15 cellular contexts compared by ENCODE assay signal in the genomic region with DNA sequence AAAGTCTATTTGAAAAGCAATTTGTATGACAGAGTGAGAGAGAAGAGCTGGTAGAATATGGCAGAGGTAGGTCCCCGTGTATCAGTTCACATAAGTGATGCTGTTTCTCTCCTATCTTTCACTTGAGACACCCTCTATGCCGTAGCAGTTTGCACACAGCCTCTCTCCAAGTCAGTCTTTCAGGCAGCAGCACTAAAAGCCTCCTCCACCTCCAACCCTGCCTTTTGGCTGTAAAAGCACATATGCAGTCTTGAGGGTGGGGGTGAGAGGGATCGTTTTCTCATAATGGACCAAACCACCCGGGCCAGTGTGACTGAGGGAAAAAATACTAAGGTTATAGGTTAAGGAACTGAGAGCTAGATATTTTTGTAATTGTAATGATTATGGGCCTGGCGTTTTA.
DNase-seq lines count a peak whose midpoint lies in the region; TF ChIP-seq lines count a peak whose summit lies in the region.
"Had no signal": no experiment of that assay in that cellular context is flagged by ENCODE, and none has a peak within 500 bp of the region (broad histone marks: within the 10 kb centered on the region; RNA-seq: fewer than 3 reads in every experiment).

No MANE protein-coding gene starts in this region.

- H3K36me3 ChIP-seq in endodermal cell (ENCODE audit: control insufficient read depth, insufficient read depth, low read length) (no peaks in the 10 kb centered on the region), neural progenitor cell (no peaks in the 10 kb centered on the region)

- H3K9me3 ChIP-seq in endodermal cell (ENCODE audit: control insufficient read depth, low read length) (peaks cover 6% of the 10 kb centered on the region), neural progenitor cell (ENCODE audit: low read depth) (no peaks in the 10 kb centered on the region)
- H3K9me3 ChIP-seq: A549 had no signal

- DNase-seq in NCI-H2227 treated with DMSO at 0.1 percent for 48 hours (lab: John Stamatoyannopoulos, UW), result peak; percentile 59
- DNase-seq in endodermal cell, result no peak
- no peak for DNase-seq in neural progenitor cell (ENCODE audit: low spot score)
- DNase-seq in activated CD4-positive, alpha-beta memory T cell treated with anti-CD3 and anti-CD28 coated beads, Interleukin-2, amount 10 ng/mL, durations not matched to agents 7 days and 5 days, result no peak
- DNase-seq in globus pallidus (ENCODE audit: low spot score), result no peak
- no peak for DNase-seq in GM13977 (ENCODE audit: low spot score)
- DNase-seq in cerebellar nuclear complex (lab: John Stamatoyannopoulos, UW), result no peak
- DNase-seq: CD8-positive, alpha-beta T cell; COR-L47; DMS153; DMS79 treated with DMSO at 0.1 percent for 48 hours; EL; IMR-90 had no signal

- no peak for TF ChIP-seq CTCF in endodermal cell (conservative IDR thresholded peaks at IDR 0.05)
- TF ChIP-seq CTCF in neural progenitor cell (IDR thresholded peaks at IDR 0.05), result no peak
- TF ChIP-seq CTCF in GM13977 (IDR thresholded peaks at IDR 0.05; ENCODE audit: extremely low read depth, insufficient read depth, missing control alignments), result no peak

- H3K27me3 Mint-ChIP-seq in endodermal cell (ENCODE audit: insufficient read depth) (peaks cover 5% of the 10 kb centered on the region), neural progenitor cell (ENCODE audit: insufficient read depth, low read depth) (peaks cover 5% of the 10 kb centered on the region)
- no peaks in the 10 kb centered on the region for H3K27me3 Mint-ChIP-seq in activated CD4-positive, alpha-beta memory T cell treated with anti-CD3 and anti-CD28 coated beads, Interleukin-2, amount 10 ng/mL, durations not matched to agents 7 days and 5 days

- H3K79me2 ChIP-seq in neural progenitor cell (ENCODE audit: low read depth), result no peaks in the 10 kb centered on the region

- peak overlapping the region; percentile 56 for H3K27ac ChIP-seq in endodermal cell (ENCODE audit: low read depth, low read length)
- H3K27ac ChIP-seq in neural progenitor cell, result no peak overlapping the region
- H3K27ac ChIP-seq: A549 had no signal

- H3K4me3 Mint-ChIP-seq in endodermal cell (no peak overlapping the region), neural progenitor cell (peak overlapping the region; percentile 64)
- H3K4me3 Mint-ChIP-seq in activated CD4-positive, alpha-beta memory T cell treated with anti-CD3 and anti-CD28 coated beads, Interleukin-2, amount 10 ng/mL, durations not matched to agents 7 days and 5 days, result no peak overlapping the region
- H3K4me3 Mint-ChIP-seq: CD14-positive monocyte; CD8-positive, alpha-beta T cell had no signal

- in situ Hi-C loops in GM13977 (cut with MboI; ENCODE audit: low pct_unique_long_range_greater_than_20kb, low sequenced_read_pairs, unreplicated experiment), result no loop called here

- H3K9me3 Mint-ChIP-seq in endodermal cell (no peaks in the 10 kb centered on the region), neural progenitor cell (peaks cover 3% of the 10 kb centered on the region)
- H3K9me3 Mint-ChIP-seq in activated CD4-positive, alpha-beta memory T cell treated with anti-CD3 and anti-CD28 coated beads, Interleukin-2, amount 10 ng/mL, durations not matched to agents 7 days and 5 days, result peaks cover 2% of the 10 kb centered on the region
- H3K9me3 Mint-ChIP-seq: CD8-positive, alpha-beta T cell had no signal

- H4K20me1 ChIP-seq in neural progenitor cell (ENCODE audit: low read depth), result no peaks in the 10 kb centered on the region

- no peaks in the 10 kb centered on the region for H3K27me3 ChIP-seq in endodermal cell (ENCODE audit: control insufficient read depth, insufficient read depth, low read length, poor library complexity, severe bottlenecking)
- no peaks in the 10 kb centered on the region for H3K27me3 ChIP-seq in neural progenitor cell

- 67 to 82% methylated on average over 1 to 5 of the region's 5 CpGs for WGBS in endodermal cell (ENCODE audit: insufficient coverage in 1 of 2, insufficient read length in 1 of 2), 2 experiments

- no peak overlapping the region for H3K4me2 ChIP-seq in neural progenitor cell
- H3K4me2 ChIP-seq: A549 had no signal

- POLR2A ChIA-PET in activated CD4-positive, alpha-beta memory T cell treated with anti-CD3 and anti-CD28 coated beads, Interleukin-2, amount 10 ng/mL, durations not matched to agents 7 days and 5 days (lab: Charles Lee), result no interaction called here

- H3K4me3 ChIP-seq in endodermal cell (ENCODE audit: low read length) (no peak overlapping the region), neural progenitor cell (no peak overlapping the region)
- H3K4me3 ChIP-seq: A549 had no signal

- H2AFZ ChIP-seq in neural progenitor cell (replicated peaks), result no peak overlapping the region

- no peaks in the 10 kb centered on the region for H3K36me3 Mint-ChIP-seq in endodermal cell (ENCODE audit: low read depth)
- H3K36me3 Mint-ChIP-seq in neural progenitor cell, result no peaks in the 10 kb centered on the region
- no peaks in the 10 kb centered on the region for H3K36me3 Mint-ChIP-seq in activated CD4-positive, alpha-beta memory T cell treated with anti-CD3 and anti-CD28 coated beads, Interleukin-2, amount 10 ng/mL, durations not matched to agents 7 days and 5 days (ENCODE audit: low read depth)
- H3K36me3 Mint-ChIP-seq: CD14-positive monocyte; CD8-positive, alpha-beta T cell had no signal

- peaks cover 7% of the 10 kb centered on the region for H3F3A ChIP-seq in neural progenitor cell (ENCODE audit: low read depth)

- H3K4me1 Mint-ChIP-seq in endodermal cell, result peaks cover 9% of the 10 kb centered on the region
- H3K4me1 Mint-ChIP-seq in neural progenitor cell, result peaks cover 52% of the 10 kb centered on the region
- H3K4me1 Mint-ChIP-seq in activated CD4-positive, alpha-beta memory T cell treated with anti-CD3 and anti-CD28 coated beads, Interleukin-2, amount 10 ng/mL, durations not matched to agents 7 days and 5 days, result no peaks in the 10 kb centered on the region
- H3K4me1 Mint-ChIP-seq: CD14-positive monocyte had no signal

- no peak overlapping the region for H3K27ac Mint-ChIP-seq in endodermal cell
- peak overlapping the region; percentile 97 for H3K27ac Mint-ChIP-seq in neural progenitor cell
- H3K27ac Mint-ChIP-seq in activated CD4-positive, alpha-beta memory T cell treated with anti-CD3 and anti-CD28 coated beads, Interleukin-2, amount 10 ng/mL, durations not matched to agents 7 days and 5 days, result no peak overlapping the region
- H3K27ac Mint-ChIP-seq: CD14-positive monocyte; CD8-positive, alpha-beta T cell had no signal

- no peaks in the 10 kb centered on the region for H3K4me1 ChIP-seq in endodermal cell (ENCODE audit: control insufficient read depth, insufficient read depth, low read length)
- H3K4me1 ChIP-seq in neural progenitor cell, result peaks cover 34% of the 10 kb centered on the region
- H3K4me1 ChIP-seq: A549 had no signal

- CTCF ChIA-PET in activated CD4-positive, alpha-beta memory T cell treated with anti-CD3 and anti-CD28 coated beads, Interleukin-2, amount 10 ng/mL, durations not matched to agents 7 days and 5 days (lab: Charles Lee), result interaction anchor here (0.7 kb wide), 1 partner anchor 317 kb away, joined by 3 read pairs; no protein-coding TSS in a partner anchor

- no peak overlapping the region for H3K9ac ChIP-seq in endodermal cell (ENCODE audit: extremely low read depth, low read length, poor library complexity, severe bottlenecking)
- H3K9ac ChIP-seq in neural progenitor cell, result no peak overlapping the region
